In genomic region chr7:8637322-8637721, GRCh38 we compare ENCODE assay signal across 1 cellular context.
TF ChIP-seq lines count a peak whose summit lies in the region.

No MANE protein-coding gene starts in this region.

TF ChIP-seq in WTC11, 78 proteins besides CTCF, POLR2A, EP300 and RAD21 (continued from another document):
- TF ChIP-seq ERG (CRISPR knock-in tag; IDR thresholded peaks at IDR 0.05) (no peak), SMAD4 (CRISPR knock-in tag; IDR thresholded peaks at IDR 0.05) (no peak)
